ENCODE assay signal across 1 cellular context in the genomic region with DNA sequence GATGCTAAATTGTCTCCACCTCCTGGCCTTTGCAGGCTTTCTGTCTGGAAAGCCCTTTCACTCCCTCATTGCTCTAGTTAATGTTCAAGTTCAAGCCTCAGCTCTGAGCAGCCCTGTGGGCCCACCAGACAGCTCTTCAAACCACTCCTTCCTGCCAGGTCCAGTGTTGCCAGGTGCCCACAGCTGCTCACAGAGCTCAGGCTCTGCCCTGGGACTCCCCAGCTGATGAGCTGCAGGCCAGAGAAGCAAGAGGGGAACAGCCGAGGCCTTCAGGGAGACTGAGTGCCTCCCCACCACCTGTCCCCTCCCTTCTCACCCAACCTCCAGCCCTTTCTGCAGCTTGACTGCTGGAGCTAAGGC.
TF ChIP-seq lines count a peak whose summit lies in the region.

No MANE protein-coding gene starts in this region.

TF ChIP-seq in GM12878, 131 proteins besides CTCF, POLR2A, EP300 and RAD21:
- TF ChIP-seq TCF3 (IDR thresholded peaks at IDR 0.05; ENCODE audit: borderline replicate concordance, insufficient read depth, low read depth, low read length) (peak; percentile 43; the same call in 1 of the 2 replicates), ZNF622 (IDR thresholded peaks at IDR 0.05) (no peak)
